In genomic region chr14:23865502-23865901, GRCh38 we compare ENCODE assay signal across 25 cellular contexts.
A peak's percentile ranks its signal among the peaks of the same experiment; 100 is the strongest.
DNase-seq lines count a peak whose midpoint lies in the region; ATAC-seq, FAIRE-seq and TF ChIP-seq lines count a peak whose summit lies in the region.
"Had no signal": no experiment of that assay in that cellular context is flagged by ENCODE, and none has a peak within 500 bp of the region (broad histone marks: within the 10 kb centered on the region; RNA-seq: fewer than 3 reads in every experiment).

No MANE protein-coding gene starts in this region.

- H2AFZ ChIP-seq in endothelial cell of umbilical vein (ENCODE audit: low read depth, low read length), result no peak overlapping the region

- H3K36me3 ChIP-seq in right atrium auricular region (no peaks in the 10 kb centered on the region), endothelial cell of umbilical vein (ENCODE audit: control insufficient read depth in 2 of 2, extremely low read depth in 1 of 2, insufficient read depth in 2 of 2, low read length in 2 of 2) (no peaks in the 10 kb centered on the region), thyroid gland (no peaks in the 10 kb centered on the region)
- H3K36me3 ChIP-seq: esophagus muscularis mucosa, gastrocnemius medialis, lower lobe of right lung, suprapubic skin, vagina had no signal

- no peaks in the 10 kb centered on the region for H3K79me2 ChIP-seq in endothelial cell of umbilical vein (ENCODE audit: control insufficient read depth, insufficient read depth, low read length)

- 30 to 51% methylated on average over 2 of the region's 2 CpGs for WGBS in thyroid gland, 2 donors

- H3K4me2 ChIP-seq in endothelial cell of umbilical vein (ENCODE audit: insufficient read depth, low read length), result no peak overlapping the region

- ATAC-seq in left ventricle myocardium superior (peak; percentile 62), GM21526 (IDR thresholded peaks at IDR 0.05; ENCODE audit: low FRiP score, unreplicated experiment) (no peak)
- ATAC-seq: lower lobe of right lung; mucosa of descending colon; Panc1; stimulated activated effector memory CD8-positive, alpha-beta T cell treated with anti-CD3 and anti-CD28 coated beads, Interleukin-12 subunit alpha, Interleukin-12 subunit beta, amount 100 ng/mL, for 72 hours had no signal

- H3K9me3 ChIP-seq in right atrium auricular region, result no peaks in the 10 kb centered on the region
- no peaks in the 10 kb centered on the region for H3K9me3 ChIP-seq in endothelial cell of umbilical vein (replicated peaks; ENCODE audit: control insufficient read depth, insufficient read depth, low read length)
- no peaks in the 10 kb centered on the region for H3K9me3 ChIP-seq in thyroid gland
- H3K9me3 ChIP-seq: esophagus muscularis mucosa, gastrocnemius medialis, lower lobe of right lung, mucosa of descending colon, suprapubic skin, vagina had no signal

- dilution Hi-C loops in endothelial cell of umbilical vein (cut with MboI; ENCODE audit: extremely low pct_ligation_motif_present, low sequenced_read_pairs), result no loop called here

- H3K27me3 ChIP-seq in right atrium auricular region (no peaks in the 10 kb centered on the region), endothelial cell of umbilical vein (ENCODE audit: control insufficient read depth in 2 of 2, insufficient read depth in 2 of 2, low read length in 2 of 2) (peaks cover 0 to under 1% of the 10 kb centered on the region in 2 experiments), thyroid gland (no peaks in the 10 kb centered on the region)
- H3K27me3 ChIP-seq: esophagus muscularis mucosa, gastrocnemius medialis, suprapubic skin, vagina had no signal

- H3K27ac ChIP-seq in right atrium auricular region (no peak overlapping the region), endothelial cell of umbilical vein (ENCODE audit: insufficient read depth, low read depth, low read length) (no peak overlapping the region), thyroid gland (peak overlapping the region; percentile 55 to 89 (median 59))
- H3K27ac ChIP-seq: esophagus muscularis mucosa, gastrocnemius medialis, lower lobe of right lung, SK-N-MC, suprapubic skin, vagina had no signal

- H3K4me1 ChIP-seq in right atrium auricular region, result no peaks in the 10 kb centered on the region
- H3K4me1 ChIP-seq in endothelial cell of umbilical vein (ENCODE audit: control insufficient read depth, extremely low read depth, insufficient read depth, low read length), result peaks cover 6% of the 10 kb centered on the region
- peaks cover 23 to 52% of the 10 kb centered on the region in 2 donors for H3K4me1 ChIP-seq in thyroid gland
- H3K4me1 ChIP-seq: gastrocnemius medialis, lower lobe of right lung, suprapubic skin, vagina had no signal

- peak; percentile 78 for FAIRE-seq in endothelial cell of umbilical vein (lab: Jason Lieb, UNC)
- FAIRE-seq: small intestine had no signal

- no peak overlapping the region for H3K9ac ChIP-seq in endothelial cell of umbilical vein (replicated peaks; ENCODE audit: extremely low read depth, insufficient read depth, low read length)

- H3K4me3 ChIP-seq in right atrium auricular region (no peak overlapping the region), endothelial cell of umbilical vein (replicated peaks in 1 of 3; ENCODE audit: insufficient read depth in 1 of 3, low read depth in 1 of 3, low read length in 3 of 3) (no peak overlapping the region), thyroid gland (replicated peaks in 1 of 3) (no peak overlapping the region)
- H3K4me3 ChIP-seq: esophagus muscularis mucosa, gastrocnemius medialis, lower lobe of right lung, mucosa of descending colon, SK-N-MC, suprapubic skin, vagina had no signal

- TF ChIP-seq CTCF in right atrium auricular region (IDR thresholded peaks at IDR 0.05), result no peak
- no peak for TF ChIP-seq CTCF in endothelial cell of umbilical vein (IDR thresholded peaks at IDR 0.05; ENCODE audit: extremely low read depth in 1 of 2, insufficient read depth in 1 of 2, low read depth in 1 of 2, low read length in 2 of 2)
- no peak for TF ChIP-seq CTCF in thyroid gland (IDR thresholded peaks at IDR 0.05)

- BruUV-seq in endothelial cell of umbilical vein (replicated peaks; lab: Mats Ljungman, UMichigan), result no TSS peak

- CTCF ChIA-PET in endothelial cell of umbilical vein (lab: Charles Lee), result interaction anchor here (1.4 kb wide), 1 partner anchor 45 kb away, joined by 3 read pairs; no protein-coding TSS in a partner anchor

- no peaks in the 10 kb centered on the region for H3K9me1 ChIP-seq in endothelial cell of umbilical vein (replicated peaks; ENCODE audit: control insufficient read depth, extremely low read depth, insufficient read depth, low read length)

- no peaks in the 10 kb centered on the region for H4K20me1 ChIP-seq in endothelial cell of umbilical vein (replicated peaks; ENCODE audit: control insufficient read depth, extremely low read depth, insufficient read depth, low read length)

- DNase-seq in left ventricle myocardium superior (no peak), right atrium auricular region (ENCODE audit: low spot score) (no peak), NCI-H82 (lab: John Stamatoyannopoulos, UW) (peak; percentile 39), endothelial cell of umbilical vein (ENCODE audit: low read depth, low spot score) (peak; percentile 48), thyroid gland (peak in 1 of 2 donors; percentile 18), A172 (ENCODE audit: low spot score) (no peak), RPMI8226 (no peak)
- DNase-seq: activated CD4-positive, alpha-beta T cell treated with anti-CD3 and anti-CD28 coated beads, Interleukin-2, amount 50 U/mL, for 1 hour; aorta; effector memory CD4-positive, alpha-beta T cell; HFFc6; islet precursor cell; lower lobe of right lung; mucosa of descending colon; NK-92 treated with Interleukin-12 subunit alpha and Interleukin-12 subunit beta, amount 100 ng/mL, for 24 hours; small intestine; stimulated activated CD4-positive, alpha-beta T cell treated with anti-CD3 and anti-CD28 coated beads, Interleukin-2, amount 100 ng/mL, for 24 hours had no signal

- intact Hi-C loops in left ventricle myocardium superior (cut with micrococcal nuclease), result no loop called here
- intact Hi-C loops in endothelial cell of umbilical vein (cut with micrococcal nuclease), result no loop called here
- intact Hi-C loops in thyroid gland (cut with DNase I), result no loop called here

- POLR2A ChIA-PET in endothelial cell of umbilical vein (lab: Charles Lee), result no interaction called here

- no peak for TF ChIP-seq POLR2A in endothelial cell of umbilical vein (IDR thresholded peaks at IDR 0.05; ENCODE audit: low read depth, low read length)
- TF ChIP-seq POLR2A in thyroid gland (IDR thresholded peaks at IDR 0.05), result peak in 1 of 2 donors; percentile 11

TF ChIP-seq in endothelial cell of umbilical vein, 7 proteins besides CTCF, POLR2A, EP300 and RAD21:
- TF ChIP-seq GATA2 (IDR thresholded peaks at IDR 0.05; ENCODE audit: insufficient read depth, insufficient read length, low read depth, low read length), result peak; percentile 72
- no peak for TF ChIP-seq MYC (IDR thresholded peaks at IDR 0.05; ENCODE audit: low read depth, low read length)
- TF ChIP-seq FOS (IDR thresholded peaks at IDR 0.05; ENCODE audit: borderline replicate concordance, insufficient read depth, low read length), result peak; percentile 45
- no peak for TF ChIP-seq MAX (IDR thresholded peaks at IDR 0.05; ENCODE audit: insufficient read depth, insufficient read length)
- TF ChIP-seq JUN (IDR thresholded peaks at IDR 0.05; ENCODE audit: borderline replicate concordance, insufficient read depth, insufficient read length, low read depth), result no peak
- no peak for TF ChIP-seq POLR2AphosphoS5 (IDR thresholded peaks at IDR 0.05; ENCODE audit: insufficient read depth, low read depth, low read length)

Comparison
In these comparisons a context has a peak if more than half of its experiments do, and no peak if none do; other contexts are left out.
1. DNase-seq: peak in NCI-H82 (single experiment) and endothelial cell of umbilical vein (single experiment); none in left ventricle myocardium superior (single experiment), right atrium auricular region (single experiment), A172 (single experiment) and RPMI8226 (single experiment).
2. H3K27ac ChIP-seq: peak in thyroid gland (3 of 3); none in right atrium auricular region (0 of 2) and endothelial cell of umbilical vein (single experiment).